ENCODE assay signal across 8 cellular contexts in the genomic region with DNA sequence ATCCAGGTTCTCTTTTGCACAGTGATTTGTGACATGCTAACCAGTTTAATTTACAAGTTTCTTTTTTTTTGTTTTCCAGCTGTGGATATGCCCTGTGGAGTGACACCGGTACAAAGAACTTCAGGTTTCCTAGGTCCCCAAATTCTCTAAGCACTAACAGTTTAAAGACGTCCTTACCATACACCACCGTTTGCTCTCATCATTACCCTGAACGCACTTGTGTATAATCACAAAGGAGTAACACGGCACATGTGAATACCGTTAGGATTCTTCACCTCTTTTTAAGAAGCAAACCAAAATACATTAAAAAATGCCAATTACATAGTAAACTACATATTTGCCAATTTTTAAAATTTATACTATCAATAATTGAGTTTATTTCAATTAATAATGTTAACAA. TPM values are rescaled to one million over a fixed set of nuclear protein-coding genes. Genes with fewer than 3 reads are reported as not detected.
A peak's percentile ranks its signal among the peaks of the same experiment; 100 is the strongest.
DNase-seq lines count a peak whose midpoint lies in the region; ATAC-seq and TF ChIP-seq lines count a peak whose summit lies in the region.

No MANE protein-coding gene starts in this region.

- H3K36me3 Mint-ChIP-seq in T-helper 2 cell treated with Interferon-gamma antibody and Interleukin-4, amounts not matched to agents 5 μg/mL and 100 μg/mL, for 36 hours (ENCODE audit: low read depth): peaks cover 22% of the 10 kb centered on the region
- no peaks in the 10 kb centered on the region for H3K36me3 Mint-ChIP-seq in glutamatergic neuron (ENCODE audit: unreplicated experiment)
- peaks cover 9 to 12% of the 10 kb centered on the region in 2 donors for H3K36me3 Mint-ChIP-seq in stimulated activated naive B cell treated with anti-CD40 and anti-IgM and Interleukin-4, amounts not matched to agents 10 μg/mL and 1 μg/mL and 100 μg/mL, for 72 hours

- no peaks in the 10 kb centered on the region for H3K9me3 Mint-ChIP-seq in T-helper 2 cell treated with Interferon-gamma antibody and Interleukin-4, amounts not matched to agents 5 μg/mL and 100 μg/mL, for 36 hours
- H3K9me3 Mint-ChIP-seq in glutamatergic neuron (ENCODE audit: unreplicated experiment): peaks cover 4% of the 10 kb centered on the region
- H3K9me3 Mint-ChIP-seq in stimulated activated naive B cell treated with anti-CD40 and anti-IgM and Interleukin-4, amounts not matched to agents 10 μg/mL and 1 μg/mL and 100 μg/mL, for 72 hours: no peaks in the 10 kb centered on the region

- no peak for ATAC-seq in stimulated activated naive B cell treated with anti-CD40 and anti-IgM and Interleukin-4, amounts not matched to agents 10 μg/mL and 1 μg/mL and 100 μg/mL, for 72 hours (replicated peaks)
- no peak for ATAC-seq in HG03280 (IDR thresholded peaks at IDR 0.05; ENCODE audit: unreplicated experiment)

- no peaks in the 10 kb centered on the region for H3K27me3 Mint-ChIP-seq in T-helper 2 cell treated with Interferon-gamma antibody and Interleukin-4, amounts not matched to agents 5 μg/mL and 100 μg/mL, for 36 hours (ENCODE audit: low read depth)
- H3K27me3 Mint-ChIP-seq in glutamatergic neuron (ENCODE audit: unreplicated experiment): peaks cover 2% of the 10 kb centered on the region
- H3K27me3 Mint-ChIP-seq in stimulated activated naive B cell treated with anti-CD40 and anti-IgM and Interleukin-4, amounts not matched to agents 10 μg/mL and 1 μg/mL and 100 μg/mL, for 72 hours: no peaks in the 10 kb centered on the region

- peak overlapping the region; percentile 82 for H3K4me3 Mint-ChIP-seq in T-helper 2 cell treated with Interferon-gamma antibody and Interleukin-4, amounts not matched to agents 5 μg/mL and 100 μg/mL, for 36 hours
- peak overlapping the region; percentile 79 for H3K4me3 Mint-ChIP-seq in glutamatergic neuron (ENCODE audit: unreplicated experiment)
- peak overlapping the region; percentile 41 to 64 for H3K4me3 Mint-ChIP-seq in stimulated activated naive B cell treated with anti-CD40 and anti-IgM and Interleukin-4, amounts not matched to agents 10 μg/mL and 1 μg/mL and 100 μg/mL, for 72 hours

- DNase-seq in NCI-H510A treated with DMSO at 0.1 percent for 48 hours (lab: John Stamatoyannopoulos, UW) (peak; percentile 7), NCI-H510A (lab: John Stamatoyannopoulos, UW) (no peak), glutamatergic neuron (no peak), NCI-H2029 (lab: John Stamatoyannopoulos, UW) (no peak), ecto neural progenitor cell (ENCODE audit: low spot score) (no peak)
- DNase-seq in T-helper 2 cell treated with Interferon-gamma antibody and Interleukin-4, amounts not matched to agents 5 μg/mL and 100 μg/mL, for 36 hours (ENCODE audit: low spot score): no peak
- no peak for DNase-seq in stimulated activated naive B cell treated with anti-CD40 and anti-IgM and Interleukin-4, amounts not matched to agents 10 μg/mL and 1 μg/mL and 100 μg/mL, for 72 hours

- peak overlapping the region; percentile 73 for H3K27ac Mint-ChIP-seq in T-helper 2 cell treated with Interferon-gamma antibody and Interleukin-4, amounts not matched to agents 5 μg/mL and 100 μg/mL, for 36 hours
- H3K27ac Mint-ChIP-seq in glutamatergic neuron (ENCODE audit: unreplicated experiment): peak overlapping the region; percentile 3
- no peak overlapping the region for H3K27ac Mint-ChIP-seq in stimulated activated naive B cell treated with anti-CD40 and anti-IgM and Interleukin-4, amounts not matched to agents 10 μg/mL and 1 μg/mL and 100 μg/mL, for 72 hours

- H3K4me1 Mint-ChIP-seq in T-helper 2 cell treated with Interferon-gamma antibody and Interleukin-4, amounts not matched to agents 5 μg/mL and 100 μg/mL, for 36 hours (ENCODE audit: low read depth): peaks cover 25% of the 10 kb centered on the region
- peaks cover 8% of the 10 kb centered on the region for H3K4me1 Mint-ChIP-seq in glutamatergic neuron (ENCODE audit: low read depth, unreplicated experiment)
- peaks cover 15 to 21% of the 10 kb centered on the region in 2 donors for H3K4me1 Mint-ChIP-seq in stimulated activated naive B cell treated with anti-CD40 and anti-IgM and Interleukin-4, amounts not matched to agents 10 μg/mL and 1 μg/mL and 100 μg/mL, for 72 hours

- no peak for TF ChIP-seq CTCF in glutamatergic neuron (IDR thresholded peaks at IDR 0.05; ENCODE audit: partially characterized antibody, unreplicated experiment)

RNA-seq across cellular contexts. Expression of gene LANCL1, which starts 0.8 kb away (rescaled TPM):
- 72.4 TPM for total RNA-seq in glutamatergic neuron (ENCODE audit: unreplicated experiment)
